In genomic region chr17:65559483-65559801, GRCh38 we compare ENCODE assay signal across 9 cellular contexts. TPM values are rescaled to one million over a fixed set of nuclear protein-coding genes. Genes with fewer than 3 reads are reported as not detected.
DNase-seq lines count a peak whose midpoint lies in the region; ATAC-seq and TF ChIP-seq lines count a peak whose summit lies in the region.
"Had no signal": no experiment of that assay in that cellular context is flagged by ENCODE, and none has a peak within 500 bp of the region (broad histone marks: within the 10 kb centered on the region; RNA-seq: fewer than 3 reads in every experiment).

No MANE protein-coding gene starts in this region.

- H3K27me3 ChIP-seq in SJCRH30: no peaks in the 10 kb centered on the region
- no peaks in the 10 kb centered on the region for H3K27me3 ChIP-seq in parathyroid adenoma (ENCODE audit: control insufficient read depth, insufficient read depth, low read length)

- H3K4me1 ChIP-seq in SJCRH30 (peaks cover 8% of the 10 kb centered on the region), parathyroid adenoma (peaks cover 18% of the 10 kb centered on the region)

- H3K9me3 Mint-ChIP-seq in Calu3 (ENCODE audit: low read depth, unreplicated experiment): no peaks in the 10 kb centered on the region

- peak overlapping the region; percentile 68 for H3K4me3 Mint-ChIP-seq in Calu3 (ENCODE audit: low read depth, unreplicated experiment)

- ATAC-seq in HG03139 (IDR thresholded peaks at IDR 0.05; ENCODE audit: unreplicated experiment): no peak
- ATAC-seq in HG03469 (IDR thresholded peaks at IDR 0.05; ENCODE audit: unreplicated experiment): no peak

- peak overlapping the region; percentile 79 for H2AFZ ChIP-seq in parathyroid adenoma

- DNase-seq in Calu3 (no peak), SJCRH30 (no peak), epithelial cell of proximal tubule (ENCODE audit: low read depth) (no peak), DMS 273 (lab: John Stamatoyannopoulos, UW; ENCODE audit: unreplicated experiment) (no peak), middle frontal gyrus (ENCODE audit: extremely low spot score, low spot score) (no peak)
- DNase-seq: islet precursor cell had no signal

- peaks cover 15% of the 10 kb centered on the region for H3K36me3 Mint-ChIP-seq in Calu3 (ENCODE audit: insufficient read depth, unreplicated experiment)

- H3K4me3 ChIP-seq in SJCRH30 (peak overlapping the region; percentile 94), epithelial cell of proximal tubule (ENCODE audit: low read depth, low read length) (peak overlapping the region; percentile 86), parathyroid adenoma (ENCODE audit: low read depth, low read length) (peak overlapping the region; percentile 81)

- H3K27me3 Mint-ChIP-seq in Calu3 (ENCODE audit: unreplicated experiment): peaks cover 17% of the 10 kb centered on the region

- H3K79me2 ChIP-seq in parathyroid adenoma: peaks cover 2% of the 10 kb centered on the region

- H3K27ac Mint-ChIP-seq in Calu3 (ENCODE audit: unreplicated experiment): no peak overlapping the region

- TF ChIP-seq CTCF in Calu3 (IDR thresholded peaks at IDR 0.05; ENCODE audit: unreplicated experiment) (no peak), epithelial cell of proximal tubule (conservative IDR thresholded peaks at IDR 0.05; ENCODE audit: low read depth, low read length) (no peak), parathyroid adenoma (IDR thresholded peaks at IDR 0.05) (no peak)

- intact Hi-C loops in Calu3 (cut with micrococcal nuclease; ENCODE audit: unreplicated experiment): loop anchor here (5.0 to 10.0 kb wide), 2 partner anchors 142 to 425 kb away; no protein-coding TSS in a partner anchor

- CTCF ChIA-PET in Calu3 (lab: Charles Lee): no interaction called here

- no peaks in the 10 kb centered on the region for H3K9me3 ChIP-seq in SJCRH30 (replicated peaks)
- no peaks in the 10 kb centered on the region for H3K9me3 ChIP-seq in parathyroid adenoma (ENCODE audit: control insufficient read depth, low read length)

- peak overlapping the region; percentile 91 for H3K4me2 ChIP-seq in parathyroid adenoma (ENCODE audit: low read length)

- H3K9ac ChIP-seq in parathyroid adenoma: no peak overlapping the region

- H3K4me1 Mint-ChIP-seq in Calu3 (ENCODE audit: low read depth, unreplicated experiment): peaks cover 10% of the 10 kb centered on the region

- BruUV-seq in Calu3 (replicated peaks; lab: Mats Ljungman, UMichigan): no TSS peak

- 0 out of 2 replicates have a peak, but pooled peaks cover 2% of the 10 kb centered on the region for H3K36me3 ChIP-seq in SJCRH30
- H3K36me3 ChIP-seq in parathyroid adenoma (ENCODE audit: control insufficient read depth, insufficient read depth, low read length): no peaks in the 10 kb centered on the region

- H3K27ac ChIP-seq in SJCRH30 (no peak overlapping the region; the same call in 1 of the 2 replicates), parathyroid adenoma (no peak overlapping the region)

RNA-seq across cellular contexts. Expression of gene AXIN2, which starts 2.0 kb away (rescaled TPM):
- total RNA-seq in Calu3 (2022) (0.45 and 0.49 TPM in 2 replicates), epithelial cell of proximal tubule (1.4 and 1.8 TPM in 2 replicates)
- 6.5 and 8.5 TPM in 2 replicates for total RNA-seq in SJCRH30 (2014; rRNA removed; shearing (Covaris generic))
